ENCODE assay signal across 1 cellular context in genomic region chr1:150528997-150529396, GRCh38.
TF ChIP-seq lines count a peak whose summit lies in the region.

No MANE protein-coding gene starts in this region.

TF ChIP-seq in K562, 482 proteins besides CTCF, POLR2A, EP300 and RAD21:
- TF ChIP-seq RBM39 (optimal IDR thresholded peaks at IDR 0.05; ENCODE audit: low read depth, low read length) (no peak), TCF3 (CRISPR knock-in tag; IDR thresholded peaks at IDR 0.05) (0 out of 2 replicates have a peak, but pooled peaks have one; percentile 12), HDGF (IDR thresholded peaks at IDR 0.05) (no peak), SMAD3 (CRISPR knock-in tag; conservative IDR thresholded peaks at IDR 0.05) (no peak), SETDB1 (IDR thresholded peaks at IDR 0.05; ENCODE audit: low read length) (no peak), FOXP1 (CRISPR knock-in tag; IDR thresholded peaks at IDR 0.05) (no peak), MAZ (CRISPR knock-in tag; conservative IDR thresholded peaks at IDR 0.05 in 1 of 2, IDR thresholded peaks at IDR 0.05 in 1 of 2) (no peak), YY1 (IDR thresholded peaks at IDR 0.05; ENCODE audit: borderline replicate concordance in 1 of 3, control insufficient read depth in 1 of 3, extremely low read depth in 1 of 3, insufficient read depth in 3 of 3, insufficient read length in 1 of 3, insufficient replicate concordance in 2 of 3, low read depth in 1 of 3, low read length in 2 of 3) (no peak), KDM1A (IDR thresholded peaks at IDR 0.05) (0 out of 4 replicates have a peak, but pooled peaks have one; percentile 13 to 28), CTBP1 (IDR thresholded peaks at IDR 0.05; ENCODE audit: borderline replicate concordance) (no peak), YBX1 (IDR thresholded peaks at IDR 0.05) (no peak), ZNF436 (CRISPR knock-in tag; IDR thresholded peaks at IDR 0.05) (no peak), CBFA2T2 (conservative IDR thresholded peaks at IDR 0.05) (0 out of 2 replicates have a peak, but pooled peaks have one; percentile 8), ZEB2 (IDR thresholded peaks at IDR 0.05) (no peak), CBFA2T3 (IDR thresholded peaks at IDR 0.05) (peak; percentile 51), ZNF764 (CRISPR knock-in tag; IDR thresholded peaks at IDR 0.05; ENCODE audit: low read depth) (no peak), ZSCAN29 (IDR thresholded peaks at IDR 0.05) (no peak)
- TF ChIP-seq, protein P1, sequence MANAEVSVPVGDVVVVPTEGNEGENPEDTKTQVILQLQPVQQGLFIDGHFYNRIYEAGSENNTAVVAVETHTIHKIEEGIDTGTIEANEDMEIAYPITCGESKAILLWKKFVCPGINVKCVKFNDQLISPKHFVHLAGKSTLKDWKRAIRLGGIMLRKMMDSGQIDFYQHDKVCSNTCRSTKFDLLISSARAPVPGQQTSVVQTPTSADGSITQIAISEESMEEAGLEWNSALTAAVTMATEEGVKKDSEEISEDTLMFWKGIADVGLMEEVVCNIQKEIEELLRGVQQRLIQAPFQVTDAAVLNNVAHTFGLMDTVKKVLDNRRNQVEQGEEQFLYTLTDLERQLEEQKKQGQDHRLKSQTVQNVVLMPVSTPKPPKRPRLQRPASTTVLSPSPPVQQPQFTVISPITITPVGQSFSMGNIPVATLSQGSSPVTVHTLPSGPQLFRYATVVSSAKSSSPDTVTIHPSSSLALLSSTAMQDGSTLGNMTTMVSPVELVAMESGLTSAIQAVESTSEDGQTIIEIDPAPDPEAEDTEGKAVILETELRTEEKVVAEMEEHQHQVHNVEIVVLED (CRISPR knock-in tag; IDR thresholded peaks at IDR 0.05): no peak
